ENCODE assay signal across 14 cellular contexts in the genomic region with DNA sequence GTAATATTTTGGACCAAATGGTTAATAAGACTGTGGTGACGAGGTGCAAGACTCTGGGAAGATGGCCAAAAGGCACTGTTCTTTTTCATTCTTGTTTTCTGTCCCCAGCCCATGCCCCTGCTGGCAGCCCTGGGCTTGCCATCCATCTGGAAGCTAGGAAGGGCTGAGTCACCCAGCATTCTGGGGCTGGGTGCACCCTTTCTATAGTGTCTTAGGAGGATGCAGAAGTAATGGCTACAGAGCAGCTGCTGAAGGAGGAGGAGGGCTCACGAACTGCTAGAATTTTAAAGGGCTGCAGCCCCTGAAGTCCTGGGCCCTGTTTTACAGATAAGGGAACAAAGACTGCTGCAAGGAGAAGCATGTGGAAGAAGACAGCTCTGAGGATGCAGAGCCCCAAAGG. TPM values are rescaled to one million over a fixed set of nuclear protein-coding genes. Genes with fewer than 3 reads are reported as not detected.
A peak's percentile ranks its signal among the peaks of the same experiment; 100 is the strongest.
DNase-seq lines count a peak whose midpoint lies in the region; ATAC-seq, FAIRE-seq and TF ChIP-seq lines count a peak whose summit lies in the region.
"Had no signal": no experiment of that assay in that cellular context is flagged by ENCODE, and none has a peak within 500 bp of the region (broad histone marks: within the 10 kb centered on the region; RNA-seq: fewer than 3 reads in every experiment).

No MANE protein-coding gene starts in this region.

- no peaks in the 10 kb centered on the region for H3F3A ChIP-seq in PC-3 (ENCODE audit: low read length, unreplicated experiment)

- TF ChIP-seq CTCF in MCF 10A (IDR thresholded peaks at IDR 0.05; ENCODE audit: unreplicated experiment) = no peak
- no peak for TF ChIP-seq CTCF in breast epithelium (IDR thresholded peaks at IDR 0.05)
- no peak for TF ChIP-seq CTCF in PC-3 (conservative IDR thresholded peaks at IDR 0.05; ENCODE audit: low read depth, low read length)
- TF ChIP-seq CTCF in psoas muscle (IDR thresholded peaks at IDR 0.05) = no peak

- peaks cover 16% of the 10 kb centered on the region for H3K4me1 Mint-ChIP-seq in MCF 10A (ENCODE audit: insufficient read depth, unreplicated experiment)

- H3K4me1 ChIP-seq in breast epithelium (no peaks in the 10 kb centered on the region), PC-3 (ENCODE audit: insufficient read depth, low read length) (0 out of 2 replicates have a peak, but pooled peaks cover 8% of the 10 kb centered on the region), psoas muscle (no peaks in the 10 kb centered on the region)
- H3K4me1 ChIP-seq: A549 had no signal

- no peak for TF ChIP-seq POLR2A in breast epithelium (IDR thresholded peaks at IDR 0.05)

- no peak overlapping the region for H2AFZ ChIP-seq in PC-3 (ENCODE audit: low read length)

- H3K27ac Mint-ChIP-seq in MCF 10A (ENCODE audit: low read depth, unreplicated experiment) = no peak overlapping the region
- H3K27ac Mint-ChIP-seq: activated CD4-positive, alpha-beta T cell treated with anti-CD3 and anti-CD28 coated beads for 36 hours; activated naive CD4-positive, alpha-beta T cell treated with anti-CD3 and anti-CD28 coated beads, Interleukin-2, amount 50 U/mL, for 24 hours had no signal

- H3K79me2 ChIP-seq in PC-3 (ENCODE audit: low read length) = no peaks in the 10 kb centered on the region

- H3K9me3 Mint-ChIP-seq in MCF 10A (ENCODE audit: unreplicated experiment) = peaks cover 6% of the 10 kb centered on the region
- H3K9me3 Mint-ChIP-seq: activated naive CD4-positive, alpha-beta T cell treated with anti-CD3 and anti-CD28 coated beads, Interleukin-2, amount 50 U/mL, for 24 hours had no signal

- H3K27me3 ChIP-seq in breast epithelium = no peaks in the 10 kb centered on the region
- peaks cover 27% of the 10 kb centered on the region for H3K27me3 ChIP-seq in PC-3 (ENCODE audit: low read length)
- H3K27me3 ChIP-seq in psoas muscle (ENCODE audit: insufficient read depth in 3 of 3, low read length in 2 of 3) = no peaks in the 10 kb centered on the region

- POLR2A ChIA-PET in MCF 10A (lab: Yijun Ruan, JAX) = no interaction called here
- POLR2A ChIA-PET in PC-3 (lab: Charles Lee; ENCODE audit: unreplicated experiment) = no interaction called here

- peaks cover 18% of the 10 kb centered on the region for H3K27me3 Mint-ChIP-seq in MCF 10A (ENCODE audit: insufficient read depth, unreplicated experiment)

- ATAC-seq in PC-3 (no peak), psoas muscle (no peak)
- ATAC-seq: A549; activated CD4-positive, alpha-beta T cell treated with anti-CD3 and anti-CD28 coated beads for 36 hours had no signal

- H3K4me3 Mint-ChIP-seq in MCF 10A (ENCODE audit: unreplicated experiment) = no peak overlapping the region
- H3K4me3 Mint-ChIP-seq: activated CD4-positive, alpha-beta T cell treated with anti-CD3 and anti-CD28 coated beads for 36 hours had no signal

- CTCF ChIA-PET in MCF 10A (lab: Yijun Ruan, JAX) (no interaction called here), PC-3 (lab: Charles Lee) (no interaction called here)

- no peak overlapping the region for H3K4me3 ChIP-seq in breast epithelium
- no peak overlapping the region for H3K4me3 ChIP-seq in PC-3 (ENCODE audit: low read length)
- no peak overlapping the region for H3K4me3 ChIP-seq in psoas muscle
- H3K4me3 ChIP-seq: A549 had no signal

- no peak overlapping the region for H3K4me2 ChIP-seq in PC-3 (ENCODE audit: low read length)
- H3K4me2 ChIP-seq: A549 had no signal

- DNase-seq in MCF 10A (ENCODE audit: unreplicated experiment) = peak; percentile 64
- DNase-seq in breast epithelium (ENCODE audit: low spot score in 2 of 2) = no peak
- peak; percentile 26 for DNase-seq in PC-3
- DNase-seq in dermis blood vessel endothelial cell = peak; percentile 46
- DNase-seq in urothelium cell line (ENCODE audit: low spot score) = no peak
- DNase-seq in DMS79 treated with DMSO at 0.1 percent for 48 hours (lab: John Stamatoyannopoulos, UW) = no peak
- DNase-seq in psoas muscle = no peak
- no peak for DNase-seq in NCI-H2029 (lab: John Stamatoyannopoulos, UW)
- DNase-seq: activated CD4-positive, alpha-beta T cell treated with anti-CD3 and anti-CD28 coated beads for 36 hours; Calu3; erythroblast; hippocampal formation had no signal

- H3K27ac ChIP-seq in breast epithelium (no peak overlapping the region), PC-3 (ENCODE audit: low read length) (no peak overlapping the region), psoas muscle (no peak overlapping the region)
- H3K27ac ChIP-seq: A549 had no signal

- H3K9ac ChIP-seq in PC-3 (ENCODE audit: low read length) = no peak overlapping the region

- peak; percentile 23 for FAIRE-seq in urothelium cell line (lab: Jason Lieb, UNC)
- FAIRE-seq: A549 had no signal

- no peaks in the 10 kb centered on the region for H3K36me3 Mint-ChIP-seq in MCF 10A (ENCODE audit: insufficient read depth, unreplicated experiment)
- H3K36me3 Mint-ChIP-seq: activated naive CD4-positive, alpha-beta T cell treated with anti-CD3 and anti-CD28 coated beads, Interleukin-2, amount 50 U/mL, for 24 hours had no signal

- WGBS in psoas muscle, 3 donors = 75 to 94% (median 85%) methylated on average over 2 of the region's 2 CpGs

- no TSS peak for BruUV-seq in MCF 10A (replicated peaks; lab: Mats Ljungman, UMichigan)
- no TSS peak for BruUV-seq in PC-3 (replicated peaks; lab: Mats Ljungman, UMichigan)

- H3K9me2 ChIP-seq in PC-3 (replicated peaks; ENCODE audit: low read length) = no peaks in the 10 kb centered on the region

- no peaks in the 10 kb centered on the region for H3K36me3 ChIP-seq in breast epithelium
- no peaks in the 10 kb centered on the region for H3K36me3 ChIP-seq in PC-3 (ENCODE audit: low read depth, low read length)
- H3K36me3 ChIP-seq in psoas muscle (ENCODE audit: insufficient read depth in 1 of 2, low read depth in 1 of 2) = no peaks in the 10 kb centered on the region

- intact Hi-C loops in MCF 10A (cut with micrococcal nuclease) (no loop called here), breast epithelium (cut with DNase I; ENCODE audit: low total_unique reads) (loop anchor here (2.0 kb wide), 1 partner anchor 689 kb away; no protein-coding TSS in a partner anchor), PC-3 (cut with micrococcal nuclease) (loop anchor here (5.0 kb wide), 1 partner anchor 91 kb away; no protein-coding TSS in a partner anchor), psoas muscle (cut with DNase I) (loop anchor here in 1 of 2 donors (5.0 kb wide), 1 partner anchor 621 kb away; no protein-coding TSS in a partner anchor)

- H4K20me1 ChIP-seq in PC-3 (ENCODE audit: low read length) = no peaks in the 10 kb centered on the region

- H3K9me3 ChIP-seq in breast epithelium (no peaks in the 10 kb centered on the region), PC-3 (ENCODE audit: low read length) (no peaks in the 10 kb centered on the region), psoas muscle (no peaks in the 10 kb centered on the region)
- H3K9me3 ChIP-seq: A549 had no signal

RNA-seq across cellular contexts. Expression of a gene that starts 42.8 kb away (rescaled TPM):
- total RNA-seq in MCF 10A (2022) = 13.0 and 16.3 TPM in 2 replicates
- total RNA-seq in breast epithelium = 10 to 100 TPM; 53.1 to 74.3 (median 54.4) TPM
- 14.3 and 16.7 TPM in 2 replicates for total RNA-seq in PC-3 (2014; rRNA removed)
- 14.1 and 34.4 TPM in 2 replicates for total RNA-seq in dermis blood vessel endothelial cell
- 10 to 100 TPM; 46.5 to 55.5 (median 50.5) TPM for total RNA-seq in psoas muscle
- polyA plus RNA-seq in psoas muscle = 100 to 1,000 TPM in 1 of 3 donors, 10 to 100 TPM in 2; 69.9 to 145 (median 75.9) TPM

Comparison
In these comparisons a context has a peak if more than half of its experiments do, and no peak if none do; other contexts are left out.
1. DNase-seq: peak in MCF 10A (single experiment), PC-3 (single experiment) and dermis blood vessel endothelial cell (single experiment); none in breast epithelium (0 of 2), urothelium cell line (single experiment), DMS79 treated with DMSO at 0.1 percent for 48 hours (single experiment), psoas muscle (0 of 2) and NCI-H2029 (single experiment).